Comparison of ENCODE assay signal across 1 cellular context in the genomic region with DNA sequence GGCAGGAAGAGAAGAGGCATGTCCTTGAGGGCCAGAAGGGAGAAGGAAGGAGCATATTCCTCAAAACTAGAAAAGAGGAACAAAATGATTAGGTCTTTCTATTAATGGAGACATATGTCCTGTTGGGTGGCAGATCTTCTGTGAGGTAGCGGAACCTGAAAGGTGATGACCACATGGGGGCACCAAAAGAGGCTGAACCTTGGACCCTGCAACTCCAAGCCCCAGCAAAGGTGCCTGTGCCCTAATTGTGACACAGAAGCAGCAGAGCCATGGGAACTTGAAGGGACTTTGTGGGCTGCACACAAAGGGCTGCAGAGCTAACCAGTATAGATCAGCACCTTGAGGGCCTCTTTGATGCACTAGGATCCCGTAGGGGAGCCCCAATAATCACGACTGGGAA.
A peak's percentile ranks its signal among the peaks of the same experiment; 100 is the strongest.
TF ChIP-seq lines count a peak whose summit lies in the region.

No MANE protein-coding gene starts in this region.

TF ChIP-seq in HepG2, 621 proteins besides CTCF, POLR2A, EP300 and RAD21 (continued from another document):
- TF ChIP-seq, protein P1, sequence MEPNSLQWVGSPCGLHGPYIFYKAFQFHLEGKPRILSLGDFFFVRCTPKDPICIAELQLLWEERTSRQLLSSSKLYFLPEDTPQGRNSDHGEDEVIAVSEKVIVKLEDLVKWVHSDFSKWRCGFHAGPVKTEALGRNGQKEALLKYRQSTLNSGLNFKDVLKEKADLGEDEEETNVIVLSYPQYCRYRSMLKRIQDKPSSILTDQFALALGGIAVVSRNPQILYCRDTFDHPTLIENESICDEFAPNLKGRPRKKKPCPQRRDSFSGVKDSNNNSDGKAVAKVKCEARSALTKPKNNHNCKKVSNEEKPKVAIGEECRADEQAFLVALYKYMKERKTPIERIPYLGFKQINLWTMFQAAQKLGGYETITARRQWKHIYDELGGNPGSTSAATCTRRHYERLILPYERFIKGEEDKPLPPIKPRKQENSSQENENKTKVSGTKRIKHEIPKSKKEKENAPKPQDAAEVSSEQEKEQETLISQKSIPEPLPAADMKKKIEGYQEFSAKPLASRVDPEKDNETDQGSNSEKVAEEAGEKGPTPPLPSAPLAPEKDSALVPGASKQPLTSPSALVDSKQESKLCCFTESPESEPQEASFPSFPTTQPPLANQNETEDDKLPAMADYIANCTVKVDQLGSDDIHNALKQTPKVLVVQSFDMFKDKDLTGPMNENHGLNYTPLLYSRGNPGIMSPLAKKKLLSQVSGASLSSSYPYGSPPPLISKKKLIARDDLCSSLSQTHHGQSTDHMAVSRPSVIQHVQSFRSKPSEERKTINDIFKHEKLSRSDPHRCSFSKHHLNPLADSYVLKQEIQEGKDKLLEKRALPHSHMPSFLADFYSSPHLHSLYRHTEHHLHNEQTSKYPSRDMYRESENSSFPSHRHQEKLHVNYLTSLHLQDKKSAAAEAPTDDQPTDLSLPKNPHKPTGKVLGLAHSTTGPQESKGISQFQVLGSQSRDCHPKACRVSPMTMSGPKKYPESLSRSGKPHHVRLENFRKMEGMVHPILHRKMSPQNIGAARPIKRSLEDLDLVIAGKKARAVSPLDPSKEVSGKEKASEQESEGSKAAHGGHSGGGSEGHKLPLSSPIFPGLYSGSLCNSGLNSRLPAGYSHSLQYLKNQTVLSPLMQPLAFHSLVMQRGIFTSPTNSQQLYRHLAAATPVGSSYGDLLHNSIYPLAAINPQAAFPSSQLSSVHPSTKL (CRISPR knock-in tag; IDR thresholded peaks at IDR 0.05): peak; percentile 22; the same call in 1 of the 2 replicates
- TF ChIP-seq ZNF644 (CRISPR knock-in tag; IDR thresholded peaks at IDR 0.05; ENCODE audit: low read depth) (peak; percentile 77), SAP130 (CRISPR knock-in tag; IDR thresholded peaks at IDR 0.05; ENCODE audit: low read depth) (peak; percentile 13; the same call in 1 of the 2 replicates), EHMT2 (IDR thresholded peaks at IDR 0.05; ENCODE audit: borderline replicate concordance, low read depth, low read length) (0 out of 2 replicates have a peak, but pooled peaks have one; percentile 27), ZMYM4 (CRISPR knock-in tag; IDR thresholded peaks at IDR 0.05) (peak; percentile 58; the same call in 1 of the 2 replicates), HNF4G (IDR thresholded peaks at IDR 0.05; ENCODE audit: borderline replicate concordance, low read depth, low read length) (peak; percentile 83), HNF4G (CRISPR knock-in tag; IDR thresholded peaks at IDR 0.05; ENCODE audit: borderline replicate concordance, low read depth) (peak; percentile 78; the same call in 1 of the 2 replicates), ZNF616 (CRISPR knock-in tag; IDR thresholded peaks at IDR 0.05; ENCODE audit: low read depth) (no peak), ASH2L (IDR thresholded peaks at IDR 0.05; ENCODE audit: insufficient read length, low read depth, low read length) (no peak), NR2F6 (IDR thresholded peaks at IDR 0.05) (no peak), NR2F6 (CRISPR knock-in tag; IDR thresholded peaks at IDR 0.05) (no peak), FOXP1 (IDR thresholded peaks at IDR 0.05) (no peak), FOXP1 (CRISPR knock-in tag; IDR thresholded peaks at IDR 0.05) (no peak), SMC3 (IDR thresholded peaks at IDR 0.05; ENCODE audit: low read length) (peak; percentile 60; the same call in 1 of the 2 replicates), ARID2 (CRISPR knock-in tag; IDR thresholded peaks at IDR 0.05; ENCODE audit: borderline replicate concordance) (no peak), SKI (IDR thresholded peaks at IDR 0.05; ENCODE audit: partially characterized antibody) (no peak), ZNF230 (CRISPR knock-in tag; IDR thresholded peaks at IDR 0.05) (no peak), FOXK2 (IDR thresholded peaks at IDR 0.05) (no peak), ZKSCAN8 (CRISPR knock-in tag; IDR thresholded peaks at IDR 0.05; ENCODE audit: borderline replicate concordance) (no peak), ZNF773 (CRISPR knock-in tag; IDR thresholded peaks at IDR 0.05; ENCODE audit: borderline replicate concordance) (no peak), ZFP36L2 (CRISPR knock-in tag; IDR thresholded peaks at IDR 0.05) (no peak), NCOA1 (CRISPR knock-in tag; IDR thresholded peaks at IDR 0.05) (no peak), ATF7 (IDR thresholded peaks at IDR 0.05) (no peak), ATF7 (CRISPR knock-in tag; IDR thresholded peaks at IDR 0.05) (no peak), GATAD2A (CRISPR knock-in tag; IDR thresholded peaks at IDR 0.05) (0 out of 2 replicates have a peak, but pooled peaks have one; percentile 37), HNF4A (CRISPR knock-in tag; IDR thresholded peaks at IDR 0.05) (peak; percentile 95)
- TF ChIP-seq, protein P2, sequence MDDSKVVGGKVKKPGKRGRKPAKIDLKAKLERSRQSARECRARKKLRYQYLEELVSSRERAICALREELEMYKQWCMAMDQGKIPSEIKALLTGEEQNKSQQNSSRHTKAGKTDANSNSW (CRISPR knock-in tag; IDR thresholded peaks at IDR 0.05; ENCODE audit: borderline replicate concordance): no peak
- TF ChIP-seq, protein P3, sequence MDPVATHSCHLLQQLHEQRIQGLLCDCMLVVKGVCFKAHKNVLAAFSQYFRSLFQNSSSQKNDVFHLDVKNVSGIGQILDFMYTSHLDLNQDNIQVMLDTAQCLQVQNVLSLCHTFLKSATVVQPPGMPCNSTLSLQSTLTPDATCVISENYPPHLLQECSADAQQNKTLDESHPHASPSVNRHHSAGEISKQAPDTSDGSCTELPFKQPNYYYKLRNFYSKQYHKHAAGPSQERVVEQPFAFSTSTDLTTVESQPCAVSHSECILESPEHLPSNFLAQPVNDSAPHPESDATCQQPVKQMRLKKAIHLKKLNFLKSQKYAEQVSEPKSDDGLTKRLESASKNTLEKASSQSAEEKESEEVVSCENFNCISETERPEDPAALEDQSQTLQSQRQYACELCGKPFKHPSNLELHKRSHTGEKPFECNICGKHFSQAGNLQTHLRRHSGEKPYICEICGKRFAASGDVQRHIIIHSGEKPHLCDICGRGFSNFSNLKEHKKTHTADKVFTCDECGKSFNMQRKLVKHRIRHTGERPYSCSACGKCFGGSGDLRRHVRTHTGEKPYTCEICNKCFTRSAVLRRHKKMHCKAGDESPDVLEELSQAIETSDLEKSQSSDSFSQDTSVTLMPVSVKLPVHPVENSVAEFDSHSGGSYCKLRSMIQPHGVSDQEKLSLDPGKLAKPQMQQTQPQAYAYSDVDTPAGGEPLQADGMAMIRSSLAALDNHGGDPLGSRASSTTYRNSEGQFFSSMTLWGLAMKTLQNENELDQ (CRISPR knock-in tag; IDR thresholded peaks at IDR 0.05; ENCODE audit: borderline replicate concordance): no peak
